In genomic region chr6:56050530-56050929, GRCh38 we compare ENCODE assay signal across 16 cellular contexts.
"Had no signal": no experiment of that assay in that cellular context is flagged by ENCODE, and none has a peak within 500 bp of the region (broad histone marks: within the 10 kb centered on the region; RNA-seq: fewer than 3 reads in every experiment).

No MANE protein-coding gene starts in this region.

- ATAC-seq: activated CD4-positive, CD25-positive, alpha-beta regulatory T cell treated with anti-CD3 and anti-CD28 coated beads, Interleukin-2, amount 50 U/mL, for 24 hours; naive thymus-derived CD8-positive, alpha-beta T cell; stimulated activated memory B cell treated with anti-CD40 and anti-IgM and Interleukin-4, amounts not matched to agents 10 μg/mL and 1 μg/mL and 100 μg/mL, for 72 hours had no signal

- DNase-seq: activated CD4-positive, alpha-beta T cell treated with anti-CD3 and anti-CD28 coated beads, Interleukin-2, amount 50 U/mL, for 1 hour; activated CD8-positive, alpha-beta memory T cell treated with anti-CD3 and anti-CD28 coated beads for 24 hours; activated naive CD4-positive, alpha-beta T cell; activated naive CD8-positive, alpha-beta T cell treated with anti-CD3 and anti-CD28 coated beads, Interleukin-2, amount 10 ng/mL, durations not matched to agents 7 days and 5 days; effector CD8-positive, alpha-beta T cell; esophagus squamous epithelium; hypothalamus; left ventricle myocardium inferior; mesenchymal stem cell; naive thymus-derived CD8-positive, alpha-beta T cell; retina; stimulated activated CD4-positive, alpha-beta T cell treated with anti-CD3 and anti-CD28 coated beads, Interleukin-2, amount 100 ng/mL, for 48 hours; thyroid gland had no signal

- H3K27ac ChIP-seq: esophagus squamous epithelium, left ventricle myocardium inferior, neutrophil, thyroid gland had no signal

- H3K4me3 ChIP-seq: esophagus squamous epithelium, left ventricle myocardium inferior, thyroid gland had no signal

- H3K9me3 ChIP-seq: esophagus squamous epithelium, left ventricle myocardium inferior, neutrophil, thyroid gland had no signal

- H3K27me3 ChIP-seq: esophagus squamous epithelium, thyroid gland had no signal

- H3K36me3 ChIP-seq: esophagus squamous epithelium, left ventricle myocardium inferior, neutrophil, thyroid gland had no signal

- H3K4me1 ChIP-seq: esophagus squamous epithelium, left ventricle myocardium inferior, thyroid gland had no signal
